Comparison of ENCODE assay signal across 8 cellular contexts in genomic region chr19:8654591-8655339, GRCh38. TPM values are rescaled to one million over a fixed set of nuclear protein-coding genes. Genes with fewer than 3 reads are reported as not detected.
DNase-seq lines count a peak whose midpoint lies in the region; ATAC-seq, FAIRE-seq and TF ChIP-seq lines count a peak whose summit lies in the region.

No MANE protein-coding gene starts in this region.

- peak; percentile 69 to 96 (median 89) for ATAC-seq in pancreas
- peak; percentile 84 to 90 for ATAC-seq in upper lobe of left lung (ENCODE audit: low FRiP score in 2 of 2)
- ATAC-seq in HG03097 (IDR thresholded peaks at IDR 0.05; ENCODE audit: low FRiP score, unreplicated experiment), result no peak

- no peaks in the 10 kb centered on the region for H3K36me3 Mint-ChIP-seq in activated T-helper 1 cell treated with anti-CD3 and anti-CD28 coated beads, Interleukin-12 subunit alpha, Interleukin-12 subunit beta, Interleukin-2, Interleukin-4 antibody, amounts not matched to agents 30 ng/mL and 10 ng/mL and 1 ng/mL, durations not matched to agents 14 hours and 24 hours and 36 hours (ENCODE audit: low read depth)

- intact Hi-C loops in activated T-helper 1 cell treated with anti-CD3 and anti-CD28 coated beads, Interleukin-12 subunit alpha, Interleukin-12 subunit beta, Interleukin-2, Interleukin-4 antibody, amounts not matched to agents 30 ng/mL and 10 ng/mL and 1 ng/mL, durations not matched to agents 14 hours and 24 hours and 36 hours (cut with micrococcal nuclease), result loop anchor here (1.0 to 5.0 kb wide), 4 partner anchors 40 to 333 kb away; partner anchors contain the start of genes MBD3L1 and ZNF558
- intact Hi-C loops in pancreas (cut with DNase I), result loop anchor here in 2 of 3 donors (5.0 to 10.0 kb wide), 2 partner anchors 420 to 423 kb away; no protein-coding TSS in a partner anchor

- H3K36me3 ChIP-seq in pancreas, result no peaks in the 10 kb centered on the region
- no peaks in the 10 kb centered on the region for H3K36me3 ChIP-seq in upper lobe of left lung

- no peak for TF ChIP-seq POLR2A in H54 (IDR thresholded peaks at IDR 0.05; ENCODE audit: low read depth, low read length)
- TF ChIP-seq POLR2A in upper lobe of left lung (IDR thresholded peaks at IDR 0.05), result no peak

- no peaks in the 10 kb centered on the region for H3K9me3 Mint-ChIP-seq in activated T-helper 1 cell treated with anti-CD3 and anti-CD28 coated beads, Interleukin-12 subunit alpha, Interleukin-12 subunit beta, Interleukin-2, Interleukin-4 antibody, amounts not matched to agents 30 ng/mL and 10 ng/mL and 1 ng/mL, durations not matched to agents 14 hours and 24 hours and 36 hours

- H3K27me3 Mint-ChIP-seq in activated T-helper 1 cell treated with anti-CD3 and anti-CD28 coated beads, Interleukin-12 subunit alpha, Interleukin-12 subunit beta, Interleukin-2, Interleukin-4 antibody, amounts not matched to agents 30 ng/mL and 10 ng/mL and 1 ng/mL, durations not matched to agents 14 hours and 24 hours and 36 hours (ENCODE audit: insufficient read depth), result peaks cover 8% of the 10 kb centered on the region

- TF ChIP-seq EP300 in upper lobe of left lung (IDR thresholded peaks at IDR 0.05), result no peak

- H3K4me1 Mint-ChIP-seq in activated T-helper 1 cell treated with anti-CD3 and anti-CD28 coated beads, Interleukin-12 subunit alpha, Interleukin-12 subunit beta, Interleukin-2, Interleukin-4 antibody, amounts not matched to agents 30 ng/mL and 10 ng/mL and 1 ng/mL, durations not matched to agents 14 hours and 24 hours and 36 hours (ENCODE audit: low read depth), result peaks cover 5% of the 10 kb centered on the region

- no peaks in the 10 kb centered on the region for H3K4me1 ChIP-seq in pancreas
- peaks cover 4 to 15% (median 6%) of the 10 kb centered on the region in 4 donors for H3K4me1 ChIP-seq in upper lobe of left lung

- H3K27ac Mint-ChIP-seq in activated T-helper 1 cell treated with anti-CD3 and anti-CD28 coated beads, Interleukin-12 subunit alpha, Interleukin-12 subunit beta, Interleukin-2, Interleukin-4 antibody, amounts not matched to agents 30 ng/mL and 10 ng/mL and 1 ng/mL, durations not matched to agents 14 hours and 24 hours and 36 hours, result no peak overlapping the region

- DNase-seq in AG09309 (ENCODE audit: low read depth) (no peak), H54 (ENCODE audit: insufficient read length, low spot score) (peak; percentile 60), RCC 7860 (ENCODE audit: low spot score) (peak; percentile 9), fibroblast of villous mesenchyme (ENCODE audit: low read depth) (peak; percentile 36), pancreas (peak in 5 of 6 donors; percentile 12 to 87 (median 42)), upper lobe of left lung (peak; percentile 64 to 87)
- peak; percentile 39 for DNase-seq in activated T-helper 1 cell treated with anti-CD3 and anti-CD28 coated beads, Interleukin-12 subunit alpha, Interleukin-12 subunit beta, Interleukin-2, Interleukin-4 antibody, amounts not matched to agents 30 ng/mL and 10 ng/mL and 1 ng/mL, durations not matched to agents 14 hours and 24 hours and 36 hours (ENCODE audit: low spot score)

- TF ChIP-seq CTCF in AG09309 (IDR thresholded peaks at IDR 0.05; ENCODE audit: control insufficient read depth, insufficient read depth, low read depth, low read length, missing control alignments), result peak; percentile 95
- peak; percentile 92 for TF ChIP-seq CTCF in fibroblast of villous mesenchyme (IDR thresholded peaks at IDR 0.05; ENCODE audit: insufficient read depth, low read depth, low read length)
- peak; percentile 94 to 98 (median 96) for TF ChIP-seq CTCF in pancreas (IDR thresholded peaks at IDR 0.05)
- TF ChIP-seq CTCF in upper lobe of left lung (IDR thresholded peaks at IDR 0.05), result peak; percentile 77 to 97 (median 84)

- H3K27ac ChIP-seq in pancreas (no peak overlapping the region), upper lobe of left lung (no peak overlapping the region)

- H3K9me3 ChIP-seq in pancreas, result no peaks in the 10 kb centered on the region
- no peaks in the 10 kb centered on the region for H3K9me3 ChIP-seq in upper lobe of left lung

- peak overlapping the region; percentile 56 for H3K4me3 Mint-ChIP-seq in activated T-helper 1 cell treated with anti-CD3 and anti-CD28 coated beads, Interleukin-12 subunit alpha, Interleukin-12 subunit beta, Interleukin-2, Interleukin-4 antibody, amounts not matched to agents 30 ng/mL and 10 ng/mL and 1 ng/mL, durations not matched to agents 14 hours and 24 hours and 36 hours

- H3K27me3 ChIP-seq in pancreas (no peaks in the 10 kb centered on the region), upper lobe of left lung (no peaks in the 10 kb centered on the region)

- H3K4me3 ChIP-seq in AG09309 (ENCODE audit: control insufficient read depth, low read depth, low read length), result no peak overlapping the region
- H3K4me3 ChIP-seq in fibroblast of villous mesenchyme (ENCODE audit: low read depth, low read length), result no peak overlapping the region
- H3K4me3 ChIP-seq in pancreas, result peak overlapping the region in 1 of 4 donors; percentile 25
- H3K4me3 ChIP-seq in upper lobe of left lung, result peak overlapping the region in 1 of 4 donors; percentile 35

- no peak for FAIRE-seq in H54 (lab: Jason Lieb, UNC)
- FAIRE-seq in RCC 7860 (lab: Jason Lieb, UNC), result no peak
- no peak for FAIRE-seq in pancreas (lab: Jason Lieb, UNC)

- 4 to 7% methylated on average over 15 of the region's 15 CpGs for WGBS in pancreas, 2 donors
- WGBS in upper lobe of left lung, 2 donors, result 5% methylated on average over 15 of the region's 15 CpGs

RNA-seq across cellular contexts. Expression of gene NFILZ, which starts 24.3 kb away (rescaled TPM):
- total RNA-seq in activated T-helper 1 cell treated with anti-CD3 and anti-CD28 coated beads, Interleukin-12 subunit alpha, Interleukin-12 subunit beta, Interleukin-2, Interleukin-4 antibody, amounts not matched to agents 30 ng/mL and 10 ng/mL and 1 ng/mL, durations not matched to agents 14 hours and 24 hours and 36 hours, result not detected in 2 replicates
- total RNA-seq in fibroblast of villous mesenchyme, result not detected in 2 replicates
- not detected for total RNA-seq in pancreas
- not detected for polyA plus RNA-seq in pancreas
- total RNA-seq in upper lobe of left lung, result not detected

RNA-seq across cellular contexts. Expression of gene ACTL9, which starts 43.8 kb away (rescaled TPM):
- not detected in 2 replicates for total RNA-seq in activated T-helper 1 cell treated with anti-CD3 and anti-CD28 coated beads, Interleukin-12 subunit alpha, Interleukin-12 subunit beta, Interleukin-2, Interleukin-4 antibody, amounts not matched to agents 30 ng/mL and 10 ng/mL and 1 ng/mL, durations not matched to agents 14 hours and 24 hours and 36 hours
- total RNA-seq in fibroblast of villous mesenchyme (not detected in 2 replicates), pancreas (not detected), upper lobe of left lung (not detected)
- polyA plus RNA-seq in pancreas, result not detected

RNA-seq across cellular contexts. Expression of gene ADAMTS10, which starts 44.2 kb away (rescaled TPM):
- 3.2 and 3.3 TPM in 2 replicates for total RNA-seq in activated T-helper 1 cell treated with anti-CD3 and anti-CD28 coated beads, Interleukin-12 subunit alpha, Interleukin-12 subunit beta, Interleukin-2, Interleukin-4 antibody, amounts not matched to agents 30 ng/mL and 10 ng/mL and 1 ng/mL, durations not matched to agents 14 hours and 24 hours and 36 hours
- total RNA-seq in fibroblast of villous mesenchyme, result 7.3 and 19.3 TPM in 2 replicates
- total RNA-seq in pancreas, result 10 to 100 TPM in 4 of 6 donors, 1 to 10 TPM in 2; 6.7 to 45.2 (median 15.7) TPM
- 100 to 1,000 TPM in 1 of 2 donors, 10 to 100 TPM in 1; 46.6 to 106 TPM for polyA plus RNA-seq in pancreas
- 100 to 1,000 TPM in 1 of 6 donors, 10 to 100 TPM in 5; 11.9 to 103 (median 19.8) TPM for total RNA-seq in upper lobe of left lung
